ENCODE assay signal across 17 cellular contexts in genomic region chr14:78232666-78233065, GRCh38.
"Had no signal": no experiment of that assay in that cellular context is flagged by ENCODE, and none has a peak within 500 bp of the region (broad histone marks: within the 10 kb centered on the region; RNA-seq: fewer than 3 reads in every experiment).

No MANE protein-coding gene starts in this region.

- H3K4me1 Mint-ChIP-seq: activated B cell treated with CpG ODN at 0.5 μM for 24 hours; activated CD4-positive, alpha-beta T cell treated with anti-CD3 and anti-CD28 coated beads, Interleukin-2, amount 10 ng/mL, durations not matched to agents 24 days and 14 days had no signal

- H3K9me3 ChIP-seq: esophagus muscularis mucosa, left lung, neutrophil had no signal

- H3K36me3 Mint-ChIP-seq: activated naive CD4-positive, alpha-beta T cell treated with anti-CD3 and anti-CD28 coated beads, Interleukin-2, amount 50 U/mL, for 72 hours had no signal

- H3K36me3 ChIP-seq: esophagus muscularis mucosa, left lung, neutrophil had no signal

- H3K4me3 ChIP-seq: esophagus muscularis mucosa, hepatocyte, left lung had no signal

- H3K27me3 ChIP-seq: hepatocyte, left lung, neutrophil had no signal

- H3K4me3 Mint-ChIP-seq: activated B cell treated with CpG ODN at 0.5 μM for 24 hours; activated CD4-positive, alpha-beta T cell treated with anti-CD3 and anti-CD28 coated beads, Interleukin-2, amount 10 ng/mL, durations not matched to agents 24 days and 14 days; activated CD8-positive, alpha-beta T cell treated with anti-CD3 and anti-CD28 coated beads, Interleukin-2, amount 10 ng/mL, durations not matched to agents 7 days and 5 days had no signal

- H3K27ac Mint-ChIP-seq: activated B cell treated with CpG ODN at 0.5 μM for 24 hours; activated CD4-positive, alpha-beta T cell treated with anti-CD3 and anti-CD28 coated beads, Interleukin-2, amount 10 ng/mL, durations not matched to agents 24 days and 14 days; activated CD8-positive, alpha-beta T cell treated with anti-CD3 and anti-CD28 coated beads, Interleukin-2, amount 10 ng/mL, durations not matched to agents 7 days and 5 days had no signal

- ATAC-seq: activated CD8-positive, alpha-beta T cell treated with anti-CD3 and anti-CD28 coated beads, Interleukin-2, amount 10 ng/mL, durations not matched to agents 7 days and 5 days; activated naive CD4-positive, alpha-beta T cell treated with anti-CD3 and anti-CD28 coated beads, Interleukin-2, amount 50 U/mL, for 72 hours; left lung had no signal

- H3K4me1 ChIP-seq: esophagus muscularis mucosa, left lung, parathyroid adenoma had no signal

- H3K9ac ChIP-seq: parathyroid adenoma had no signal

- H3K9me3 Mint-ChIP-seq: activated B cell treated with CpG ODN at 0.5 μM for 24 hours; activated CD4-positive, alpha-beta T cell treated with anti-CD3 and anti-CD28 coated beads, Interleukin-2, amount 10 ng/mL, durations not matched to agents 24 days and 14 days had no signal

- H3K27ac ChIP-seq: esophagus muscularis mucosa, hepatocyte, left lung, neutrophil, parathyroid adenoma had no signal

- FAIRE-seq: endometrium had no signal

- H3K4me2 ChIP-seq: hepatocyte had no signal

- DNase-seq: activated B cell treated with CpG ODN at 0.5 μM for 24 hours; activated CD4-positive, alpha-beta T cell treated with anti-CD3 and anti-CD28 coated beads, Interleukin-2, amount 10 ng/mL, durations not matched to agents 24 days and 14 days; activated CD8-positive, alpha-beta memory T cell treated with anti-CD3 and anti-CD28 coated beads, Interleukin-2, amount 50 U/mL, for 4 hours; activated CD8-positive, alpha-beta T cell treated with anti-CD3 and anti-CD28 coated beads, Interleukin-2, amount 10 ng/mL, durations not matched to agents 7 days and 5 days; activated effector memory CD4-positive, alpha-beta T cell treated with anti-CD3 and anti-CD28 coated beads, Interleukin-2, amount 50 U/mL, for 16 hours; activated T-cell treated with anti-CD3 and anti-CD28 coated beads, Interleukin-2, amount 50 U/mL, for 48 hours; islet precursor cell; left lung; mammary epithelial cell; stimulated activated CD4-positive, alpha-beta T cell treated with anti-CD3 and anti-CD28 coated beads, Interleukin-12 subunit alpha, Interleukin-12 subunit beta, amount 100 ng/mL, for 4 hours; stimulated activated CD4-positive, alpha-beta T cell treated with anti-CD3 and anti-CD28 coated beads, Interleukin-2, amount 100 ng/mL, for 24 hours had no signal

- H3K27me3 Mint-ChIP-seq: activated CD4-positive, alpha-beta T cell treated with anti-CD3 and anti-CD28 coated beads, Interleukin-2, amount 10 ng/mL, durations not matched to agents 24 days and 14 days had no signal

- H3K79me2 ChIP-seq: hepatocyte, parathyroid adenoma had no signal

- H2AFZ ChIP-seq: hepatocyte, parathyroid adenoma had no signal
